In genomic region chr12:27969011-27969900, GRCh38 we compare ENCODE assay signal across 8 cellular contexts. TPM values are rescaled to one million over a fixed set of nuclear protein-coding genes. Genes with fewer than 3 reads are reported as not detected.
A peak's percentile ranks its signal among the peaks of the same experiment; 100 is the strongest.
DNase-seq lines count a peak whose midpoint lies in the region; ATAC-seq lines count a peak whose summit lies in the region.

No MANE protein-coding gene starts in this region.

- no peak for ATAC-seq in GM21619 (IDR thresholded peaks at IDR 0.05; ENCODE audit: unreplicated experiment)
- no peak for ATAC-seq in HG03378 (IDR thresholded peaks at IDR 0.05; ENCODE audit: unreplicated experiment)

- peak; percentile 70 for DNase-seq in DMS114 treated with DMSO at 0.1 percent for 48 hours (lab: John Stamatoyannopoulos, UW; ENCODE audit: unreplicated experiment)
- peak; percentile 11 to 15 for DNase-seq in Kasumi-1 (lab: John Stamatoyannopoulos, UW)
- DNase-seq in astrocyte of the hippocampus (ENCODE audit: low read depth, low spot score), result peak; percentile 76
- peak; percentile 49 for DNase-seq in iPS-NIHi11 (ENCODE audit: low spot score)
- no peak for DNase-seq in A172 (ENCODE audit: low spot score)

- no peaks in the 10 kb centered on the region for H3K36me3 ChIP-seq in skeletal muscle tissue (ENCODE audit: control insufficient read depth in 3 of 3, insufficient read depth in 3 of 3, low read length in 3 of 3)

- H3K9ac ChIP-seq in skeletal muscle tissue (ENCODE audit: low read depth in 1 of 3, low read length in 3 of 3), result peak overlapping the region; percentile 11 to 83 (median 64)

- peaks cover 21 to 48% (median 29%) of the 10 kb centered on the region in 3 donors for H3K27me3 ChIP-seq in skeletal muscle tissue (ENCODE audit: control insufficient read depth in 3 of 3, insufficient read depth in 3 of 3, low read length in 3 of 3)

- H3K27ac ChIP-seq in skeletal muscle tissue (ENCODE audit: low read depth, low read length), result no peak overlapping the region

- H3K4me1 ChIP-seq in skeletal muscle tissue (ENCODE audit: control insufficient read depth in 3 of 3, insufficient read depth in 3 of 3, low read length in 3 of 3), result peaks cover 7 to 25% (median 14%) of the 10 kb centered on the region in 3 donors

- H3K9me3 ChIP-seq in skeletal muscle tissue (ENCODE audit: control insufficient read depth in 3 of 3, low read length in 3 of 3), result no peaks in the 10 kb centered on the region

- H3K4me3 ChIP-seq in skeletal muscle tissue (ENCODE audit: low read length in 3 of 3), result peak overlapping the region; percentile 66 to 79 (median 72)

RNA-seq across cellular contexts. Expression of gene PTHLH, which starts 3.3 kb away (rescaled TPM):
- total RNA-seq in skeletal muscle tissue, result 0.52 TPM
- 0.41 and 3.1 TPM in 2 replicates for total RNA-seq in A172 (2014; rRNA removed; shearing (Covaris generic))
